8 cellular contexts compared by ENCODE assay signal in genomic region chr15:67836477-67836876, GRCh38. TPM values are rescaled to one million over a fixed set of nuclear protein-coding genes. Genes with fewer than 3 reads are reported as not detected.
DNase-seq lines count a peak whose midpoint lies in the region; ATAC-seq and TF ChIP-seq lines count a peak whose summit lies in the region.

No MANE protein-coding gene starts in this region.

- DNase-seq in AG09319 (ENCODE audit: extremely low read depth, low read depth) (no peak), GM20000 (ENCODE audit: low spot score) (peak; percentile 69), RPMI7951 (ENCODE audit: low read depth) (peak; percentile 36), astrocyte of the hippocampus (ENCODE audit: low read depth, low spot score) (peak; percentile 67), kidney glomerular epithelial cell (lab: John Stamatoyannopoulos, UW) (peak; percentile 11)
- DNase-seq in stimulated activated naive B cell treated with anti-CD40 and anti-IgM and Interleukin-4, amounts not matched to agents 10 μg/mL and 1 μg/mL and 100 μg/mL, for 72 hours = no peak

- no peak for ATAC-seq in stimulated activated naive B cell treated with anti-CD40 and anti-IgM and Interleukin-4, amounts not matched to agents 10 μg/mL and 1 μg/mL and 100 μg/mL, for 72 hours (replicated peaks)
- ATAC-seq in GM19351 (IDR thresholded peaks at IDR 0.05; ENCODE audit: unreplicated experiment) (no peak), GM19467 (IDR thresholded peaks at IDR 0.05; ENCODE audit: unreplicated experiment) (no peak)

- peak; percentile 66 for TF ChIP-seq CTCF in AG09319 (IDR thresholded peaks at IDR 0.05; ENCODE audit: low read depth, low read length)
- peak; percentile 74 for TF ChIP-seq CTCF in GM20000 (IDR thresholded peaks at IDR 0.05; ENCODE audit: extremely low read depth, missing control alignments)

- peak overlapping the region; percentile 2 to 80 for H3K4me3 Mint-ChIP-seq in stimulated activated naive B cell treated with anti-CD40 and anti-IgM and Interleukin-4, amounts not matched to agents 10 μg/mL and 1 μg/mL and 100 μg/mL, for 72 hours

- peaks cover 41 to 58% of the 10 kb centered on the region in 2 donors for H3K27me3 Mint-ChIP-seq in stimulated activated naive B cell treated with anti-CD40 and anti-IgM and Interleukin-4, amounts not matched to agents 10 μg/mL and 1 μg/mL and 100 μg/mL, for 72 hours

- H3K4me1 Mint-ChIP-seq in stimulated activated naive B cell treated with anti-CD40 and anti-IgM and Interleukin-4, amounts not matched to agents 10 μg/mL and 1 μg/mL and 100 μg/mL, for 72 hours = peaks cover 40 to 76% of the 10 kb centered on the region in 2 donors

- no peaks in the 10 kb centered on the region for H3K9me3 Mint-ChIP-seq in stimulated activated naive B cell treated with anti-CD40 and anti-IgM and Interleukin-4, amounts not matched to agents 10 μg/mL and 1 μg/mL and 100 μg/mL, for 72 hours

- peak overlapping the region; percentile 60 for H3K27ac Mint-ChIP-seq in stimulated activated naive B cell treated with anti-CD40 and anti-IgM and Interleukin-4, amounts not matched to agents 10 μg/mL and 1 μg/mL and 100 μg/mL, for 72 hours

- H3K36me3 Mint-ChIP-seq in stimulated activated naive B cell treated with anti-CD40 and anti-IgM and Interleukin-4, amounts not matched to agents 10 μg/mL and 1 μg/mL and 100 μg/mL, for 72 hours = peaks cover 4 to 5% of the 10 kb centered on the region in 2 donors

RNA-seq across cellular contexts. Expression of gene RNU6-1, which starts 3.4 kb away (rescaled TPM):
- not detected in 2 replicates for total RNA-seq in RPMI7951 (2014; rRNA removed; shearing (Covaris generic))

RNA-seq across cellular contexts. Expression of gene SKOR1, which starts 11.2 kb away (rescaled TPM):
- total RNA-seq in RPMI7951 (2014; rRNA removed; shearing (Covaris generic)) = not detected in 2 replicates

Comparison
In these comparisons a context has a peak if more than half of its experiments do, and no peak if none do; other contexts are left out.
1. DNase-seq: peak in GM20000 (single experiment), RPMI7951 (single experiment), astrocyte of the hippocampus (single experiment) and kidney glomerular epithelial cell (single experiment); none in AG09319 (single experiment) and stimulated activated naive B cell treated with anti-CD40 and anti-IgM and Interleukin-4, amounts not matched to agents 10 μg/mL and 1 μg/mL and 100 μg/mL, for 72 hours (single experiment).